In genomic region chr20:38049800-38050199, GRCh38 we compare ENCODE assay signal across 11 cellular contexts. TPM values are rescaled to one million over a fixed set of nuclear protein-coding genes. Genes with fewer than 3 reads are reported as not detected.
DNase-seq lines count a peak whose midpoint lies in the region; ATAC-seq and TF ChIP-seq lines count a peak whose summit lies in the region.
"Had no signal": no experiment of that assay in that cellular context is flagged by ENCODE, and none has a peak within 500 bp of the region (broad histone marks: within the 10 kb centered on the region; RNA-seq: fewer than 3 reads in every experiment).

No MANE protein-coding gene starts in this region.

- H3K27ac Mint-ChIP-seq in activated naive CD4-positive, alpha-beta T cell treated with anti-CD3 and anti-CD28 coated beads, Interleukin-2, amount 50 U/mL, for 24 hours, result peak overlapping the region; percentile 90
- peak overlapping the region; percentile 48 for H3K27ac Mint-ChIP-seq in stimulated activated effector memory CD8-positive, alpha-beta T cell treated with anti-CD3 and anti-CD28 coated beads, Interleukin-12 subunit alpha, Interleukin-12 subunit beta, amount 100 ng/mL, for 72 hours

- peaks cover 63% of the 10 kb centered on the region for H3K4me1 Mint-ChIP-seq in activated naive CD4-positive, alpha-beta T cell treated with anti-CD3 and anti-CD28 coated beads, Interleukin-2, amount 50 U/mL, for 24 hours
- H3K4me1 Mint-ChIP-seq in stimulated activated effector memory CD8-positive, alpha-beta T cell treated with anti-CD3 and anti-CD28 coated beads, Interleukin-12 subunit alpha, Interleukin-12 subunit beta, amount 100 ng/mL, for 72 hours, result peaks cover 36% of the 10 kb centered on the region

- no peaks in the 10 kb centered on the region for H3K27me3 Mint-ChIP-seq in activated naive CD4-positive, alpha-beta T cell treated with anti-CD3 and anti-CD28 coated beads, Interleukin-2, amount 50 U/mL, for 24 hours
- H3K27me3 Mint-ChIP-seq: naive B cell had no signal

- peaks cover 5% of the 10 kb centered on the region for H3K36me3 Mint-ChIP-seq in activated naive CD4-positive, alpha-beta T cell treated with anti-CD3 and anti-CD28 coated beads, Interleukin-2, amount 50 U/mL, for 24 hours
- peaks cover 78% of the 10 kb centered on the region for H3K36me3 Mint-ChIP-seq in stimulated activated effector memory CD8-positive, alpha-beta T cell treated with anti-CD3 and anti-CD28 coated beads, Interleukin-12 subunit alpha, Interleukin-12 subunit beta, amount 100 ng/mL, for 72 hours

- peak; percentile 96 for ATAC-seq in SK-N-SH treated with all-trans-retinoic acid at 6 μM for 48 hours
- peak; percentile 75 for ATAC-seq in stimulated activated effector memory CD8-positive, alpha-beta T cell treated with anti-CD3 and anti-CD28 coated beads, Interleukin-12 subunit alpha, Interleukin-12 subunit beta, amount 100 ng/mL, for 72 hours

- DNase-seq in activated naive CD4-positive, alpha-beta T cell (lab: John Stamatoyannopoulos, UW), result no peak
- DNase-seq in fibroblast of the aortic adventitia (ENCODE audit: low read depth) (peak; percentile 51), NOMO-1 treated with dmso at 0.1 percent for 144 hours (lab: John Stamatoyannopoulos, UW; ENCODE audit: unreplicated experiment) (no peak), NCI-H1436 treated with DMSO at 0.1 percent for 48 hours (lab: John Stamatoyannopoulos, UW) (no peak)
- DNase-seq in stimulated activated effector memory CD8-positive, alpha-beta T cell treated with anti-CD3 and anti-CD28 coated beads, Interleukin-12 subunit alpha, Interleukin-12 subunit beta, amount 100 ng/mL, for 72 hours (ENCODE audit: low spot score in 2 of 2), result no peak
- no peak for DNase-seq in activated CD4-positive, alpha-beta T cell treated with anti-CD3 and anti-CD28 coated beads, Interleukin-2, amount 50 U/mL, for 1 hour
- DNase-seq: activated CD4-positive, alpha-beta T cell treated with anti-CD3 and anti-CD28 coated beads, Interleukin-2, amount 50 U/mL, for 48 hours; naive B cell had no signal

- no peak overlapping the region for H3K4me3 Mint-ChIP-seq in activated naive CD4-positive, alpha-beta T cell treated with anti-CD3 and anti-CD28 coated beads, Interleukin-2, amount 50 U/mL, for 24 hours
- no peak overlapping the region for H3K4me3 Mint-ChIP-seq in stimulated activated effector memory CD8-positive, alpha-beta T cell treated with anti-CD3 and anti-CD28 coated beads, Interleukin-12 subunit alpha, Interleukin-12 subunit beta, amount 100 ng/mL, for 72 hours
- H3K4me3 Mint-ChIP-seq: naive B cell had no signal

- no peak for TF ChIP-seq CTCF in fibroblast of the aortic adventitia (IDR thresholded peaks at IDR 0.05; ENCODE audit: insufficient read depth, low read length)

- H3K9me3 Mint-ChIP-seq in activated naive CD4-positive, alpha-beta T cell treated with anti-CD3 and anti-CD28 coated beads, Interleukin-2, amount 50 U/mL, for 24 hours, result no peaks in the 10 kb centered on the region
- no peaks in the 10 kb centered on the region for H3K9me3 Mint-ChIP-seq in stimulated activated effector memory CD8-positive, alpha-beta T cell treated with anti-CD3 and anti-CD28 coated beads, Interleukin-12 subunit alpha, Interleukin-12 subunit beta, amount 100 ng/mL, for 72 hours
- H3K9me3 Mint-ChIP-seq: naive B cell had no signal

- H3K4me3 ChIP-seq in fibroblast of the aortic adventitia (ENCODE audit: low read depth, low read length), result no peak overlapping the region
- H3K4me3 ChIP-seq: BLaER1 had no signal

TF ChIP-seq in SK-N-SH treated with all-trans-retinoic acid at 6 μM for 48 hours, 23 proteins besides CTCF, POLR2A, EP300 and RAD21:
- no peak for TF ChIP-seq ESRRG (CRISPR knock-in tag; IDR thresholded peaks at IDR 0.05)
- TF ChIP-seq ZFP3 (CRISPR knock-in tag; IDR thresholded peaks at IDR 0.05), result no peak
- TF ChIP-seq ISL1 (CRISPR knock-in tag; IDR thresholded peaks at IDR 0.05), result no peak
- TF ChIP-seq TCF4 (CRISPR knock-in tag; IDR thresholded peaks at IDR 0.05; ENCODE audit: borderline replicate concordance), result no peak
- TF ChIP-seq, protein P1, sequence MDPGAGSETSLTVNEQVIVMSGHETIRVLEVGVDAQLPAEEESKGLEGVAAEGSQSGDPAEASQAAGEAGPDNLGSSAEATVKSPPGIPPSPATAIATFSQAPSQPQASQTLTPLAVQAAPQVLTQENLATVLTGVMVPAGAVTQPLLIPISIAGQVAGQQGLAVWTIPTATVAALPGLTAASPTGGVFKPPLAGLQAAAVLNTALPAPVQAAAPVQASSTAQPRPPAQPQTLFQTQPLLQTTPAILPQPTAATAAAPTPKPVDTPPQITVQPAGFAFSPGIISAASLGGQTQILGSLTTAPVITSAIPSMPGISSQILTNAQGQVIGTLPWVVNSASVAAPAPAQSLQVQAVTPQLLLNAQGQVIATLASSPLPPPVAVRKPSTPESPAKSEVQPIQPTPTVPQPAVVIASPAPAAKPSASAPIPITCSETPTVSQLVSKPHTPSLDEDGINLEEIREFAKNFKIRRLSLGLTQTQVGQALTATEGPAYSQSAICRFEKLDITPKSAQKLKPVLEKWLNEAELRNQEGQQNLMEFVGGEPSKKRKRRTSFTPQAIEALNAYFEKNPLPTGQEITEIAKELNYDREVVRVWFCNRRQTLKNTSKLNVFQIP (CRISPR knock-in tag; IDR thresholded peaks at IDR 0.05; ENCODE audit: borderline replicate concordance, low read depth), result no peak
- TF ChIP-seq ZFP30 (CRISPR knock-in tag; IDR thresholded peaks at IDR 0.05), result no peak
- no peak for TF ChIP-seq PPARA (CRISPR knock-in tag; IDR thresholded peaks at IDR 0.05; ENCODE audit: borderline replicate concordance)
- TF ChIP-seq, protein P2, sequence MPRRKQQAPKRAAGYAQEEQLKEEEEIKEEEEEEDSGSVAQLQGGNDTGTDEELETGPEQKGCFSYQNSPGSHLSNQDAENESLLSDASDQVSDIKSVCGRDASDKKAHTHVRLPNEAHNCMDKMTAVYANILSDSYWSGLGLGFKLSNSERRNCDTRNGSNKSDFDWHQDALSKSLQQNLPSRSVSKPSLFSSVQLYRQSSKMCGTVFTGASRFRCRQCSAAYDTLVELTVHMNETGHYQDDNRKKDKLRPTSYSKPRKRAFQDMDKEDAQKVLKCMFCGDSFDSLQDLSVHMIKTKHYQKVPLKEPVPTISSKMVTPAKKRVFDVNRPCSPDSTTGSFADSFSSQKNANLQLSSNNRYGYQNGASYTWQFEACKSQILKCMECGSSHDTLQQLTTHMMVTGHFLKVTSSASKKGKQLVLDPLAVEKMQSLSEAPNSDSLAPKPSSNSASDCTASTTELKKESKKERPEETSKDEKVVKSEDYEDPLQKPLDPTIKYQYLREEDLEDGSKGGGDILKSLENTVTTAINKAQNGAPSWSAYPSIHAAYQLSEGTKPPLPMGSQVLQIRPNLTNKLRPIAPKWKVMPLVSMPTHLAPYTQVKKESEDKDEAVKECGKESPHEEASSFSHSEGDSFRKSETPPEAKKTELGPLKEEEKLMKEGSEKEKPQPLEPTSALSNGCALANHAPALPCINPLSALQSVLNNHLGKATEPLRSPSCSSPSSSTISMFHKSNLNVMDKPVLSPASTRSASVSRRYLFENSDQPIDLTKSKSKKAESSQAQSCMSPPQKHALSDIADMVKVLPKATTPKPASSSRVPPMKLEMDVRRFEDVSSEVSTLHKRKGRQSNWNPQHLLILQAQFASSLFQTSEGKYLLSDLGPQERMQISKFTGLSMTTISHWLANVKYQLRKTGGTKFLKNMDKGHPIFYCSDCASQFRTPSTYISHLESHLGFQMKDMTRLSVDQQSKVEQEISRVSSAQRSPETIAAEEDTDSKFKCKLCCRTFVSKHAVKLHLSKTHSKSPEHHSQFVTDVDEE (CRISPR knock-in tag; IDR thresholded peaks at IDR 0.05), result no peak
- no peak for TF ChIP-seq CSDC2 (CRISPR knock-in tag; IDR thresholded peaks at IDR 0.05)
- no peak for TF ChIP-seq OSR1 (CRISPR knock-in tag; IDR thresholded peaks at IDR 0.05)
- no peak for TF ChIP-seq ZNF70 (CRISPR knock-in tag; IDR thresholded peaks at IDR 0.05)
- no peak for TF ChIP-seq BACH2 (CRISPR knock-in tag; IDR thresholded peaks at IDR 0.05; ENCODE audit: borderline replicate concordance)
- no peak for TF ChIP-seq GLIS3 (CRISPR knock-in tag; IDR thresholded peaks at IDR 0.05)
- no peak for TF ChIP-seq RARB (CRISPR knock-in tag; IDR thresholded peaks at IDR 0.05)
- TF ChIP-seq, protein P3, sequence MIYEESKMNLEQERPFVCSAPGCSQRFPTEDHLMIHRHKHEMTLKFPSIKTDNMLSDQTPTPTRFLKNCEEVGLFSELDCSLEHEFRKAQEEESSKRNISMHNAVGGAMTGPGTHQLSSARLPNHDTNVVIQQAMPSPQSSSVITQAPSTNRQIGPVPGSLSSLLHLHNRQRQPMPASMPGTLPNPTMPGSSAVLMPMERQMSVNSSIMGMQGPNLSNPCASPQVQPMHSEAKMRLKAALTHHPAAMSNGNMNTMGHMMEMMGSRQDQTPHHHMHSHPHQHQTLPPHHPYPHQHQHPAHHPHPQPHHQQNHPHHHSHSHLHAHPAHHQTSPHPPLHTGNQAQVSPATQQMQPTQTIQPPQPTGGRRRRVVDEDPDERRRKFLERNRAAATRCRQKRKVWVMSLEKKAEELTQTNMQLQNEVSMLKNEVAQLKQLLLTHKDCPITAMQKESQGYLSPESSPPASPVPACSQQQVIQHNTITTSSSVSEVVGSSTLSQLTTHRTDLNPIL (CRISPR knock-in tag; IDR thresholded peaks at IDR 0.05; ENCODE audit: low read depth), result no peak
- no peak for TF ChIP-seq ZNF565 (CRISPR knock-in tag; conservative IDR thresholded peaks at IDR 0.05; ENCODE audit: low read depth)
- TF ChIP-seq ZNF8 (CRISPR knock-in tag; IDR thresholded peaks at IDR 0.05), result no peak
TF ChIP-seq in SK-N-SH treated with all-trans-retinoic acid at 6 μM for 48 hours: peak in this region for 0.

RNA-seq across cellular contexts. Expression of gene RPRD1B, which starts 16.3 kb away (rescaled TPM):
- 19.5 and 36.0 TPM in 2 replicates for total RNA-seq in fibroblast of the aortic adventitia (ENCODE audit: low replicate concordance)

RNA-seq across cellular contexts. Expression of gene TTI1, which starts 16.5 kb away (rescaled TPM):
- 4.3 and 26.0 TPM in 2 replicates for total RNA-seq in fibroblast of the aortic adventitia (ENCODE audit: low replicate concordance)
